Comparison of ENCODE assay signal across 22 cellular contexts in the genomic region with DNA sequence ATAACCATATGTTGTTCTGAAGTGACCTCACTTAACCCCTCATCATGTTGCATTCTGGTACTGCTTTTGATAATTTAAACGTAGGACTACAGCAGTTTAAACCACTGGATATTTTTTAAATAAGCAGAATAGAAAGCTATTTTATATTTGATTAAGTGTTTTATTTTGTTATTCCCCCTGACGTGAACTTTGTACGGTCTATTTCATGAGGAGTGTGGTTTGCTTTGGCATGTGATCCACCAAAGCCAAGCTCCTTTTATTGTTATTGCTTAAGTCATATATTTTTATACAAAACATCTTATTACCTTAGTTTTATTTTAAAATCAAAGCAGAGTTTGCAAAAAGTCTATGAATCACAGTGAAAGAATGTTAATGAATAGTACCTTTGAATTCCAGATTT.
"Had no signal": no experiment of that assay in that cellular context is flagged by ENCODE, and none has a peak within 500 bp of the region (broad histone marks: within the 10 kb centered on the region; RNA-seq: fewer than 3 reads in every experiment).

No MANE protein-coding gene starts in this region.

- H3K9me3 ChIP-seq: esophagus squamous epithelium, gastroesophageal sphincter, psoas muscle, right atrium auricular region, suprapubic skin, thyroid gland had no signal

- H3K27me3 Mint-ChIP-seq: dendritic cell treated with granulocyte-macrophage colony-stimulating factor and Interleukin-4, amounts not matched to agents 40 ng/mL and 50 ng/mL, for 4 days; effector memory CD8-positive, alpha-beta T cell; naive thymus-derived CD4-positive, alpha-beta T cell; type B pancreatic cell had no signal

- H3K27ac ChIP-seq: esophagus squamous epithelium, gastroesophageal sphincter, psoas muscle, right atrium auricular region, suprapubic skin, thyroid gland had no signal

- H3K36me3 ChIP-seq: thyroid gland had no signal

- H3K27me3 ChIP-seq: esophagus squamous epithelium, gastroesophageal sphincter, right atrium auricular region, suprapubic skin, thyroid gland had no signal

- H3K4me1 ChIP-seq: esophagus squamous epithelium, gastroesophageal sphincter, psoas muscle, right atrium auricular region, suprapubic skin, thyroid gland had no signal

- ATAC-seq: effector memory CD8-positive, alpha-beta T cell; gastroesophageal sphincter; left cardiac atrium; naive thymus-derived CD4-positive, alpha-beta T cell; psoas muscle; stimulated activated effector memory CD8-positive, alpha-beta T cell treated with anti-CD3 and anti-CD28 coated beads, Interleukin-12 subunit alpha, Interleukin-12 subunit beta, amount 100 ng/mL, for 72 hours; stimulated activated naive CD8-positive, alpha-beta T cell treated with anti-CD3 and anti-CD28 coated beads, Interleukin-15, Interleukin-2, amounts not matched to agents 100 U/mL and 50 U/mL, for 24 hours had no signal

- H3K4me3 Mint-ChIP-seq: dendritic cell treated with granulocyte-macrophage colony-stimulating factor and Interleukin-4, amounts not matched to agents 40 ng/mL and 50 ng/mL, for 4 days; effector memory CD8-positive, alpha-beta T cell; immature natural killer cell; naive thymus-derived CD4-positive, alpha-beta T cell; nephron progenitor cell; stimulated activated effector memory CD8-positive, alpha-beta T cell treated with anti-CD3 and anti-CD28 coated beads, Interleukin-12 subunit alpha, Interleukin-12 subunit beta, amount 100 ng/mL, for 72 hours; type B pancreatic cell had no signal

- H3K9me3 Mint-ChIP-seq: dendritic cell treated with granulocyte-macrophage colony-stimulating factor and Interleukin-4, amounts not matched to agents 40 ng/mL and 50 ng/mL, for 4 days; effector memory CD8-positive, alpha-beta T cell; immature natural killer cell; stimulated activated effector memory CD8-positive, alpha-beta T cell treated with anti-CD3 and anti-CD28 coated beads, Interleukin-12 subunit alpha, Interleukin-12 subunit beta, amount 100 ng/mL, for 72 hours; type B pancreatic cell had no signal

- DNase-seq: effector memory CD8-positive, alpha-beta T cell; esophagus squamous epithelium; foreskin fibroblast; immature natural killer cell; left cardiac atrium; mammary epithelial cell; naive thymus-derived CD4-positive, alpha-beta T cell; nephron progenitor cell; psoas muscle; stimulated activated CD4-positive, alpha-beta T cell treated with anti-CD3 and anti-CD28 coated beads, Interleukin-4, amount 100 ng/mL, for 1 hour; stimulated activated CD8-positive, alpha-beta memory T cell treated with anti-CD3 and anti-CD28 coated beads, Interleukin-4, amount 100 ng/mL, for 48 hours; stimulated activated naive CD8-positive, alpha-beta T cell treated with anti-CD3 and anti-CD28 coated beads, Interleukin-15, Interleukin-2, amounts not matched to agents 100 U/mL and 50 U/mL, for 24 hours; thyroid gland had no signal

- H3K27ac Mint-ChIP-seq: dendritic cell treated with granulocyte-macrophage colony-stimulating factor and Interleukin-4, amounts not matched to agents 40 ng/mL and 50 ng/mL, for 4 days; effector memory CD8-positive, alpha-beta T cell; immature natural killer cell; naive thymus-derived CD4-positive, alpha-beta T cell; nephron progenitor cell; stimulated activated effector memory CD8-positive, alpha-beta T cell treated with anti-CD3 and anti-CD28 coated beads, Interleukin-12 subunit alpha, Interleukin-12 subunit beta, amount 100 ng/mL, for 72 hours; type B pancreatic cell had no signal

- FAIRE-seq: keratinocyte, urothelium cell line had no signal

- H3K4me2 ChIP-seq: smooth muscle cell had no signal

- H3K4me3 ChIP-seq: esophagus squamous epithelium, gastroesophageal sphincter, psoas muscle, right atrium auricular region, smooth muscle cell, suprapubic skin, thyroid gland had no signal

- H3K4me1 Mint-ChIP-seq: immature natural killer cell; stimulated activated effector memory CD8-positive, alpha-beta T cell treated with anti-CD3 and anti-CD28 coated beads, Interleukin-12 subunit alpha, Interleukin-12 subunit beta, amount 100 ng/mL, for 72 hours had no signal
